In the genomic region with DNA sequence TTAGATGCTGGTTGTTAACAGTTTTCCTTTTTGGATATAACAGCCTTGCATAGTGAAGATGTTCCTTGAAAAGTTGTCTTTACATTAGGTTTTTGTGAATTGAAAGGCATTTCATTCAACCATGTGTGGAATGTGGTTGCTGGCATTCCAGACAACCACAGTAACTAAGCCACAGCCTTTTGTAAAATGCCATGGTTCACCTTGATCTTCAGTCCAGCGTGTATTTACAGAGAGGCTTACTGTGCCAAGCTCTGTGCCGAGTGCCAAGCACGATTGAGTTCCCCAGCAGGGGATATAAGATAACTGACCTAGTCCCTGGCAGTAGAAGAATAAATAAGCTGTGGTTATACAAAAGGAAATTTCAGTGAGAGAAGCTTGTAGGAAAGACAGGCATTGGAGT, we compare ENCODE assay signal across 15 cellular contexts. TPM values are rescaled to one million over a fixed set of nuclear protein-coding genes. Genes with fewer than 3 reads are reported as not detected.
DNase-seq lines count a peak whose midpoint lies in the region; ATAC-seq and TF ChIP-seq lines count a peak whose summit lies in the region.
"Had no signal": no experiment of that assay in that cellular context is flagged by ENCODE, and none has a peak within 500 bp of the region (broad histone marks: within the 10 kb centered on the region; RNA-seq: fewer than 3 reads in every experiment).

No MANE protein-coding gene starts in this region.

- no peak overlapping the region; the same call in 1 of the 2 replicates for H3K27ac ChIP-seq in HCT116 (ENCODE audit: low read depth, low read length)
- H3K27ac ChIP-seq: cardiac muscle cell, HL-60 had no signal

- H3K9me3 ChIP-seq in HCT116 (ENCODE audit: control insufficient read depth in 1 of 2, insufficient read depth in 1 of 2, low read depth in 1 of 2, low read length in 2 of 2): no peaks in the 10 kb centered on the region

- H2AFZ ChIP-seq in HCT116 (ENCODE audit: low read depth, low read length, poor library complexity, severe bottlenecking): no peak overlapping the region

- H3K27me3 Mint-ChIP-seq in activated B cell treated with CpG ODN at 0.5 μM for 24 hours: no peaks in the 10 kb centered on the region
- H3K27me3 Mint-ChIP-seq in activated T-helper 17 cell treated with anti-CD3 and anti-CD28 coated beads, Interleukin-2, amount 50 U/mL, for 72 hours: no peaks in the 10 kb centered on the region
- no peaks in the 10 kb centered on the region for H3K27me3 Mint-ChIP-seq in T-helper 2 cell treated with Interferon-gamma antibody and Interleukin-4, amounts not matched to agents 5 μg/mL and 100 μg/mL, for 36 hours (ENCODE audit: low read depth)
- H3K27me3 Mint-ChIP-seq: progenitor cell of endocrine pancreas had no signal

- peaks cover 93% of the 10 kb centered on the region for H3K79me2 ChIP-seq in HCT116 (ENCODE audit: insufficient read depth, low read length)

- TF ChIP-seq CTCF in HCT116 (IDR thresholded peaks at IDR 0.05 in 2 of 3, conservative IDR thresholded peaks at IDR 0.05 in 1 of 3; ENCODE audit: borderline replicate concordance in 1 of 3, insufficient read depth in 1 of 3, low read depth in 2 of 3, low read length in 2 of 3) (no peak), activated B cell treated with CpG ODN at 0.5 μM for 24 hours (IDR thresholded peaks at IDR 0.05) (no peak)

- peak; percentile 18; the same call in 1 of the 2 replicates for ATAC-seq in HCT116
- no peak for ATAC-seq in activated B cell treated with CpG ODN at 0.5 μM for 24 hours (ENCODE audit: low read depth)
- no peak for ATAC-seq in activated T-helper 17 cell treated with anti-CD3 and anti-CD28 coated beads, Interleukin-2, amount 50 U/mL, for 72 hours (replicated peaks)
- ATAC-seq in GM21786 (IDR thresholded peaks at IDR 0.05; ENCODE audit: unreplicated experiment): no peak
- ATAC-seq: left cardiac atrium had no signal

- CTCF ChIA-PET in HCT116 (lab: Charles Lee) (interaction anchor here (1.4 kb wide), 1 partner anchor 166 kb away, joined by 5 read pairs; no protein-coding TSS in a partner anchor), activated B cell treated with CpG ODN at 0.5 μM for 24 hours (lab: Charles Lee) (interaction anchor here (0.9 kb wide), 1 partner anchor 165 kb away, joined by 3 read pairs; no protein-coding TSS in a partner anchor)

- no peak overlapping the region for H3K4me3 ChIP-seq in HCT116 (replicated peaks in 1 of 2; ENCODE audit: low read depth in 1 of 2, low read length in 2 of 2)
- H3K4me3 ChIP-seq: cardiac muscle cell had no signal

- peak overlapping the region; percentile 0 for H3K27ac Mint-ChIP-seq in activated B cell treated with CpG ODN at 0.5 μM for 24 hours
- H3K27ac Mint-ChIP-seq in activated T-helper 17 cell treated with anti-CD3 and anti-CD28 coated beads, Interleukin-2, amount 50 U/mL, for 72 hours: no peak overlapping the region
- H3K27ac Mint-ChIP-seq in T-helper 2 cell treated with Interferon-gamma antibody and Interleukin-4, amounts not matched to agents 5 μg/mL and 100 μg/mL, for 36 hours: no peak overlapping the region
- H3K27ac Mint-ChIP-seq: progenitor cell of endocrine pancreas had no signal

- H3K27me3 ChIP-seq in HCT116 (ENCODE audit: insufficient read depth, low read length): no peaks in the 10 kb centered on the region
- H3K27me3 ChIP-seq: cardiac muscle cell had no signal

- RAD21 ChIA-PET in HCT116 (lab: Charles Lee; ENCODE audit: low non-redundant PET in 1 of 2, low total read pairs in 2 of 2, uncharacterized antibody in 2 of 2, unreplicated experiment in 2 of 2): no interaction called here

- peaks cover 86% of the 10 kb centered on the region for H3K36me3 Mint-ChIP-seq in activated B cell treated with CpG ODN at 0.5 μM for 24 hours (ENCODE audit: low read depth)
- peaks cover 94% of the 10 kb centered on the region for H3K36me3 Mint-ChIP-seq in activated T-helper 17 cell treated with anti-CD3 and anti-CD28 coated beads, Interleukin-2, amount 50 U/mL, for 72 hours (ENCODE audit: low read depth)
- H3K36me3 Mint-ChIP-seq in T-helper 2 cell treated with Interferon-gamma antibody and Interleukin-4, amounts not matched to agents 5 μg/mL and 100 μg/mL, for 36 hours (ENCODE audit: low read depth): peaks cover 65% of the 10 kb centered on the region

- H3K9ac ChIP-seq in HCT116 (ENCODE audit: low read length): no peak overlapping the region

- peaks cover 3 to 17% of the 10 kb centered on the region in 2 experiments for H3K4me1 ChIP-seq in HCT116 (ENCODE audit: control insufficient read depth in 1 of 2, insufficient read depth in 2 of 2, low read length in 2 of 2)

- peak; percentile 70 for DNase-seq in ACHN
- no peak for DNase-seq in HCT116 (ENCODE audit: low read depth, low spot score)
- no peak for DNase-seq in activated B cell treated with CpG ODN at 0.5 μM for 24 hours
- peak; percentile 6 for DNase-seq in kidney glomerular epithelial cell (lab: John Stamatoyannopoulos, UW)
- DNase-seq in stimulated activated CD4-positive, alpha-beta T cell treated with anti-CD3 and anti-CD28 coated beads, Interleukin-4, amount 100 ng/mL, for 4 hours: no peak
- DNase-seq in T-helper 2 cell treated with Interferon-gamma antibody and Interleukin-4, amounts not matched to agents 5 μg/mL and 100 μg/mL, for 36 hours (ENCODE audit: low spot score): no peak
- DNase-seq: hippocampal formation, left cardiac atrium, NCI-H446 had no signal

- POLR2A ChIA-PET in HCT116 (lab: Charles Lee) (no interaction called here), activated B cell treated with CpG ODN at 0.5 μM for 24 hours (lab: Charles Lee) (no interaction called here)

- no peaks in the 10 kb centered on the region for H3K9me3 Mint-ChIP-seq in activated B cell treated with CpG ODN at 0.5 μM for 24 hours
- H3K9me3 Mint-ChIP-seq in activated T-helper 17 cell treated with anti-CD3 and anti-CD28 coated beads, Interleukin-2, amount 50 U/mL, for 72 hours: no peaks in the 10 kb centered on the region
- no peaks in the 10 kb centered on the region for H3K9me3 Mint-ChIP-seq in T-helper 2 cell treated with Interferon-gamma antibody and Interleukin-4, amounts not matched to agents 5 μg/mL and 100 μg/mL, for 36 hours

- H3K4me3 Mint-ChIP-seq in activated B cell treated with CpG ODN at 0.5 μM for 24 hours: no peak overlapping the region
- no peak overlapping the region for H3K4me3 Mint-ChIP-seq in activated T-helper 17 cell treated with anti-CD3 and anti-CD28 coated beads, Interleukin-2, amount 50 U/mL, for 72 hours
- no peak overlapping the region for H3K4me3 Mint-ChIP-seq in T-helper 2 cell treated with Interferon-gamma antibody and Interleukin-4, amounts not matched to agents 5 μg/mL and 100 μg/mL, for 36 hours

- peaks cover 18% of the 10 kb centered on the region for H4K20me1 ChIP-seq in HCT116 (ENCODE audit: insufficient read depth)

- no peak for TF ChIP-seq RAD21 in HCT116 (IDR thresholded peaks at IDR 0.05; ENCODE audit: low read depth)

- peaks cover 33% of the 10 kb centered on the region for H3K4me1 Mint-ChIP-seq in activated B cell treated with CpG ODN at 0.5 μM for 24 hours
- peaks cover 34% of the 10 kb centered on the region for H3K4me1 Mint-ChIP-seq in activated T-helper 17 cell treated with anti-CD3 and anti-CD28 coated beads, Interleukin-2, amount 50 U/mL, for 72 hours
- peaks cover 28% of the 10 kb centered on the region for H3K4me1 Mint-ChIP-seq in T-helper 2 cell treated with Interferon-gamma antibody and Interleukin-4, amounts not matched to agents 5 μg/mL and 100 μg/mL, for 36 hours (ENCODE audit: low read depth)

- no TSS peak for BruUV-seq in HCT116 (replicated peaks; lab: Mats Ljungman, UMichigan)

- H3K36me3 ChIP-seq in HCT116 (ENCODE audit: control insufficient read depth in 1 of 2, insufficient read depth in 2 of 2, low read length in 2 of 2): peaks cover 64 to 69% of the 10 kb centered on the region in 2 experiments

- no peaks in the 10 kb centered on the region for H3K9me2 ChIP-seq in HCT116 (ENCODE audit: insufficient read depth)

- no peak for TF ChIP-seq POLR2A in HCT116 (IDR thresholded peaks at IDR 0.05; ENCODE audit: borderline replicate concordance, extremely low read depth, insufficient read depth, insufficient read length)

- in situ Hi-C loops in ACHN (cut with HindIII; ENCODE audit: low pct_ligation_motif_present, low pct_unique_long_range_greater_than_20kb, low sequenced_read_pairs): no loop called here

- intact Hi-C loops in HCT116 (cut with micrococcal nuclease) (no loop called here), activated B cell treated with CpG ODN at 0.5 μM for 24 hours (cut with micrococcal nuclease) (no loop called here)

- H3K4me2 ChIP-seq in HCT116 (ENCODE audit: low read length): no peak overlapping the region

TF ChIP-seq in HCT116, 20 proteins besides CTCF, POLR2A, EP300 and RAD21:
- no peak for TF ChIP-seq EZH2phosphoT487 (IDR thresholded peaks at IDR 0.05; ENCODE audit: borderline replicate concordance)
- TF ChIP-seq, protein P1, sequence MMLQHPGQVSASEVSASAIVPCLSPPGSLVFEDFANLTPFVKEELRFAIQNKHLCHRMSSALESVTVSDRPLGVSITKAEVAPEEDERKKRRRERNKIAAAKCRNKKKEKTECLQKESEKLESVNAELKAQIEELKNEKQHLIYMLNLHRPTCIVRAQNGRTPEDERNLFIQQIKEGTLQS (IDR thresholded peaks at IDR 0.05): no peak
- no peak for TF ChIP-seq JUND (IDR thresholded peaks at IDR 0.05)
- TF ChIP-seq ZNF274 (IDR thresholded peaks at IDR 0.05; ENCODE audit: low read depth, low read length): no peak
- no peak for TF ChIP-seq POLR2AphosphoS5 (IDR thresholded peaks at IDR 0.05; ENCODE audit: low read depth, low read length)
- no peak for TF ChIP-seq SP1 (IDR thresholded peaks at IDR 0.05; ENCODE audit: low read depth)
- TF ChIP-seq ELF1 (IDR thresholded peaks at IDR 0.05; ENCODE audit: borderline replicate concordance, low read depth): no peak
- no peak for TF ChIP-seq SIN3A (IDR thresholded peaks at IDR 0.05; ENCODE audit: low read depth)
TF ChIP-seq in HCT116: peak in this region for 0.

RNA-seq across cellular contexts. Expression of a gene that starts 4.9 kb away (rescaled TPM):
- total RNA-seq in HCT116 (2021; ENCODE audit: unreplicated experiment): 71.5 TPM
- 32.8 and 36.2 TPM in 2 replicates for polyA plus RNA-seq in HCT116 (2012)
- 49.6 and 54.8 TPM in 2 replicates for total RNA-seq in activated B cell treated with CpG ODN at 0.5 μM for 24 hours
- total RNA-seq in activated T-helper 17 cell treated with anti-CD3 and anti-CD28 coated beads, Interleukin-2, amount 50 U/mL, for 72 hours: 10 to 100 TPM; 66.9 to 89.1 TPM

RNA-seq across cellular contexts. Expression of a gene that starts 34.1 kb away (rescaled TPM):
- total RNA-seq in HCT116 (2021; ENCODE audit: unreplicated experiment): 0.54 TPM
- 0.17 and 0.36 TPM in 2 replicates for polyA plus RNA-seq in HCT116 (2012)
- not detected in 2 replicates for total RNA-seq in activated B cell treated with CpG ODN at 0.5 μM for 24 hours
- total RNA-seq in activated T-helper 17 cell treated with anti-CD3 and anti-CD28 coated beads, Interleukin-2, amount 50 U/mL, for 72 hours: under 1 TPM in 1 of 2 donors, not detected in 1; 0.15 TPM
- total RNA-seq: fibroblast of lung, left cardiac atrium, progenitor cell of endocrine pancreas had no signal
- polyA plus RNA-seq: fibroblast of lung had no signal

Comparison
In these comparisons a context has a peak if more than half of its experiments do, and no peak if none do; other contexts are left out.
1. DNase-seq: peak in ACHN (single experiment) and kidney glomerular epithelial cell (single experiment); none in HCT116 (single experiment), activated B cell treated with CpG ODN at 0.5 μM for 24 hours (single experiment), stimulated activated CD4-positive, alpha-beta T cell treated with anti-CD3 and anti-CD28 coated beads, Interleukin-4, amount 100 ng/mL, for 4 hours (0 of 2) and T-helper 2 cell treated with Interferon-gamma antibody and Interleukin-4, amounts not matched to agents 5 μg/mL and 100 μg/mL, for 36 hours (single experiment).